Comparison of ENCODE assay signal across 12 cellular contexts in genomic region chr2:203743441-203743932, GRCh38. TPM values are rescaled to one million over a fixed set of nuclear protein-coding genes. Genes with fewer than 3 reads are reported as not detected.
DNase-seq lines count a peak whose midpoint lies in the region; TF ChIP-seq lines count a peak whose summit lies in the region.
"Had no signal": no experiment of that assay in that cellular context is flagged by ENCODE, and none has a peak within 500 bp of the region (broad histone marks: within the 10 kb centered on the region; RNA-seq: fewer than 3 reads in every experiment).

No MANE protein-coding gene starts in this region.

- no peaks in the 10 kb centered on the region for H3K79me2 ChIP-seq in fibroblast of lung (ENCODE audit: control insufficient read depth, insufficient read depth, low read length)

- H3K9ac ChIP-seq in fibroblast of lung (ENCODE audit: insufficient read depth, low read length): no peak overlapping the region

- H3K4me3 ChIP-seq in fibroblast of lung (replicated peaks in 1 of 4; ENCODE audit: control extremely low read depth in 1 of 4, insufficient read depth in 1 of 4, low read depth in 3 of 4, low read length in 4 of 4): no peak overlapping the region

- POLR2A ChIA-PET in activated CD4-positive, alpha-beta memory T cell treated with anti-CD3 and anti-CD28 coated beads, Interleukin-2, amount 10 ng/mL, durations not matched to agents 7 days and 5 days (lab: Charles Lee): interaction anchor here (1.2 to 17.0 kb wide), 6 partner anchors 7 to 61 kb away, joined by 3 to 859 read pairs (median 7); partner anchors contain the start of gene CD28
- POLR2A ChIA-PET in GM10248 (lab: Yijun Ruan, JAX): no interaction called here

- no peak overlapping the region for H3K4me3 Mint-ChIP-seq in activated naive CD4-positive, alpha-beta T cell treated with anti-CD3 and anti-CD28 coated beads, Interleukin-2, amount 50 U/mL, for 24 hours
- no peak overlapping the region for H3K4me3 Mint-ChIP-seq in activated CD4-positive, alpha-beta memory T cell treated with anti-CD3 and anti-CD28 coated beads, Interleukin-2, amount 10 ng/mL, durations not matched to agents 7 days and 5 days
- H3K4me3 Mint-ChIP-seq: dendritic cell treated with granulocyte-macrophage colony-stimulating factor and Interleukin-4, amounts not matched to agents 40 ng/mL and 50 ng/mL, for 4 days had no signal

- no peaks in the 10 kb centered on the region for H3K4me1 ChIP-seq in fibroblast of lung (ENCODE audit: control insufficient read depth, extremely low read depth, insufficient read depth, low read length)

- no peak overlapping the region for H3K27ac ChIP-seq in fibroblast of lung (ENCODE audit: insufficient read depth, low read length)

- peaks cover 20% of the 10 kb centered on the region for H3K36me3 Mint-ChIP-seq in activated naive CD4-positive, alpha-beta T cell treated with anti-CD3 and anti-CD28 coated beads, Interleukin-2, amount 50 U/mL, for 24 hours
- H3K36me3 Mint-ChIP-seq in activated CD4-positive, alpha-beta memory T cell treated with anti-CD3 and anti-CD28 coated beads, Interleukin-2, amount 10 ng/mL, durations not matched to agents 7 days and 5 days (ENCODE audit: low read depth): peaks cover 64% of the 10 kb centered on the region

- TF ChIP-seq CTCF in fibroblast of lung (conservative IDR thresholded peaks at IDR 0.05 in 1 of 2, IDR thresholded peaks at IDR 0.05 in 1 of 2; ENCODE audit: low read depth in 1 of 2, low read length in 2 of 2) (no peak), GM10248 (IDR thresholded peaks at IDR 0.05; ENCODE audit: control extremely low read depth, extremely low read depth, low read depth, missing control alignments) (no peak)

- no peaks in the 10 kb centered on the region for H3K9me3 ChIP-seq in fibroblast of lung (ENCODE audit: control insufficient read depth, insufficient read depth, low read depth, low read length)

- H3K27me3 ChIP-seq in fibroblast of lung (ENCODE audit: control insufficient read depth, insufficient read depth, low read length): no peaks in the 10 kb centered on the region

- H3K4me1 Mint-ChIP-seq in activated naive CD4-positive, alpha-beta T cell treated with anti-CD3 and anti-CD28 coated beads, Interleukin-2, amount 50 U/mL, for 24 hours: peaks cover 87% of the 10 kb centered on the region
- peaks cover 78% of the 10 kb centered on the region for H3K4me1 Mint-ChIP-seq in activated CD4-positive, alpha-beta memory T cell treated with anti-CD3 and anti-CD28 coated beads, Interleukin-2, amount 10 ng/mL, durations not matched to agents 7 days and 5 days

- peaks cover 8% of the 10 kb centered on the region for H3K9me3 Mint-ChIP-seq in activated naive CD4-positive, alpha-beta T cell treated with anti-CD3 and anti-CD28 coated beads, Interleukin-2, amount 50 U/mL, for 24 hours
- H3K9me3 Mint-ChIP-seq in activated CD4-positive, alpha-beta memory T cell treated with anti-CD3 and anti-CD28 coated beads, Interleukin-2, amount 10 ng/mL, durations not matched to agents 7 days and 5 days: peaks cover 17% of the 10 kb centered on the region

- H3K27me3 Mint-ChIP-seq in activated naive CD4-positive, alpha-beta T cell treated with anti-CD3 and anti-CD28 coated beads, Interleukin-2, amount 50 U/mL, for 24 hours: no peaks in the 10 kb centered on the region
- H3K27me3 Mint-ChIP-seq in activated CD4-positive, alpha-beta memory T cell treated with anti-CD3 and anti-CD28 coated beads, Interleukin-2, amount 10 ng/mL, durations not matched to agents 7 days and 5 days: no peaks in the 10 kb centered on the region
- H3K27me3 Mint-ChIP-seq: dendritic cell treated with granulocyte-macrophage colony-stimulating factor and Interleukin-4, amounts not matched to agents 40 ng/mL and 50 ng/mL, for 4 days had no signal

- no peak overlapping the region for H3K4me2 ChIP-seq in fibroblast of lung (ENCODE audit: extremely low read depth, insufficient read depth, low read length)

- CTCF ChIA-PET in activated CD4-positive, alpha-beta memory T cell treated with anti-CD3 and anti-CD28 coated beads, Interleukin-2, amount 10 ng/mL, durations not matched to agents 7 days and 5 days (lab: Charles Lee): interaction anchor here (1.2 to 6.6 kb wide), 2 partner anchors 14 to 30 kb away, joined by 4 to 52 read pairs; no protein-coding TSS in a partner anchor
- CTCF ChIA-PET in GM10248 (lab: Yijun Ruan, JAX): interaction anchor here (0.9 to 2.3 kb wide), 7 partner anchors 11 to 72 kb away, joined by 3 to 9 read pairs (median 3); no protein-coding TSS in a partner anchor

- no peaks in the 10 kb centered on the region for H3K36me3 ChIP-seq in fibroblast of lung (ENCODE audit: control insufficient read depth, insufficient read depth, low read length)

- H2AFZ ChIP-seq in fibroblast of lung (ENCODE audit: low read length): no peak overlapping the region

- peak overlapping the region; percentile 93 for H3K27ac Mint-ChIP-seq in activated naive CD4-positive, alpha-beta T cell treated with anti-CD3 and anti-CD28 coated beads, Interleukin-2, amount 50 U/mL, for 24 hours
- H3K27ac Mint-ChIP-seq in activated CD4-positive, alpha-beta memory T cell treated with anti-CD3 and anti-CD28 coated beads, Interleukin-2, amount 10 ng/mL, durations not matched to agents 7 days and 5 days: peak overlapping the region; percentile 29
- H3K27ac Mint-ChIP-seq: dendritic cell treated with granulocyte-macrophage colony-stimulating factor and Interleukin-4, amounts not matched to agents 40 ng/mL and 50 ng/mL, for 4 days had no signal

- H4K20me1 ChIP-seq in fibroblast of lung (ENCODE audit: control insufficient read depth, extremely low read depth, insufficient read depth, low read length): no peaks in the 10 kb centered on the region

- DNase-seq in activated naive CD4-positive, alpha-beta T cell treated with anti-CD3 and anti-CD28 coated beads, Interleukin-2, amount 50 U/mL, for 16 hours: no peak
- no peak for DNase-seq in activated CD4-positive, alpha-beta memory T cell treated with anti-CD3 and anti-CD28 coated beads, Interleukin-2, amount 10 ng/mL, durations not matched to agents 7 days and 5 days
- peak; percentile 23 to 97 for DNase-seq in fibroblast of lung (ENCODE audit: low read depth in 2 of 2)
- DNase-seq in stromal cell of bone marrow (ENCODE audit: low read depth): peak; percentile 67
- no peak for DNase-seq in GM10248 (ENCODE audit: extremely low spot score)
- no peak for DNase-seq in SIG-M5 (lab: John Stamatoyannopoulos, UW)
- DNase-seq in activated CD4-positive, CD25-positive, alpha-beta regulatory T cell treated with anti-CD3 and anti-CD28 coated beads, Interleukin-2, amount 50 U/mL, for 72 hours: no peak
- DNase-seq: hippocampal formation, midbrain, NCI-H510A treated with DMSO at 0.1 percent for 48 hours had no signal

RNA-seq across cellular contexts. Expression of gene CD28, which starts 37.0 kb away (rescaled TPM):
- 100 to 1,000 TPM; 194 to 205 TPM for total RNA-seq in activated CD4-positive, alpha-beta memory T cell treated with anti-CD3 and anti-CD28 coated beads, Interleukin-2, amount 10 ng/mL, durations not matched to agents 7 days and 5 days
- not detected in 2 replicates for total RNA-seq in fibroblast of lung
- 0.03 TPM in 1 of 2 replicates, not detected in the other for polyA plus RNA-seq in fibroblast of lung
- polyA plus RNA-seq in fibroblast of lung (2012): not detected in 2 replicates
- polyA minus RNA-seq in fibroblast of lung (ENCODE audit: low replicate concordance): not detected in 2 replicates

Comparison
In these comparisons a context has a peak if more than half of its experiments do, and no peak if none do; other contexts are left out.
1. DNase-seq: peak in fibroblast of lung (2 of 2) and stromal cell of bone marrow (single experiment); none in activated naive CD4-positive, alpha-beta T cell treated with anti-CD3 and anti-CD28 coated beads, Interleukin-2, amount 50 U/mL, for 16 hours (single experiment), activated CD4-positive, alpha-beta memory T cell treated with anti-CD3 and anti-CD28 coated beads, Interleukin-2, amount 10 ng/mL, durations not matched to agents 7 days and 5 days (single experiment), GM10248 (single experiment), SIG-M5 (single experiment) and activated CD4-positive, CD25-positive, alpha-beta regulatory T cell treated with anti-CD3 and anti-CD28 coated beads, Interleukin-2, amount 50 U/mL, for 72 hours (single experiment).
2. RNA of gene CD28, which starts 37.0 kb away (total RNA-seq): 194 to 205 TPM in activated CD4-positive, alpha-beta memory T cell treated with anti-CD3 and anti-CD28 coated beads, Interleukin-2, amount 10 ng/mL, durations not matched to agents 7 days and 5 days; not detected in fibroblast of lung; every median in the first group is over 100 times any median in the second.